In the genomic region with DNA sequence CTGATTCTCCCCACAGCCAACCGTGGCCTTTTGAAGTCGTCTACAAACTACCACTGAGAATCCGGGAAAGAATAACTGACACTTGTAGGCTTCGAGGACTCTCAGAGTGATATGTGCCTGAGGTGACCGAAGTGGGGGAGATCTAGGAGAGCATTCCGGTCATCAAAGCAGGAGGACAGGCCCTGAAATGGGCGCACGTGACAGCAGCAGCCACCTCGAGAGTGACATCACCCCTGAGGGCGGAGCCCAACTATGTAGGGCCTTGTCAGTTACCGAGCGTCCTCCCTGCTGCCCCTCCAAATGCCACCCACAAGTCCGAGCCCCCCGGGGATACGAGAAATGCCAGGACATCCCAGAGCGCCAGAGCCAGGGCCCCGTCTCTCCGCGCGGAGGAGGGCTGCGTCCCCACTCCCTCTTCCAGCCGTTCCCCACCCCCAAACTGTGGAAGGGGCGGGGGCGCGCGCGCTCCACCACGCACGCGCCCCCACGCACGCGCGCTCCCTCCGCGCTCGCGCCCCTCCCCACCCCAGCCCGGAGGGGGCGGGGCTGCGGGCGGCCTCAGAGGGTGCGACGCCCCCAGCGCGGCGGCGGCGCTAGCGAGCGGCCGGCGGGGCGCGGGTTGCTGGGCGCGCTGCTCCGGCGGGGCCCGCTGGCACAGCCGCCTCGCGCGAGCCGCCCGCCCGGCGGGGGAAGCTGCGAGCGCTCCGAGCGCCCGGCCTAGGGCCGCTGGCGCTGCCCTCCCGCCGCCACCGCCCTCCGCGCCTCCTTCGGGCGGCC, we compare ENCODE assay signal across 8 cellular contexts. TPM values are rescaled to one million over a fixed set of nuclear protein-coding genes. Genes with fewer than 3 reads are reported as not detected.
A peak's percentile ranks its signal among the peaks of the same experiment; 100 is the strongest.
DNase-seq lines count a peak whose midpoint lies in the region; ATAC-seq and TF ChIP-seq lines count a peak whose summit lies in the region.

A gene (plus strand): TSS at position 587 of the 777 bp plus-strand sequence. CDS start 43,325 bp downstream, outside the sequence.

- peak within 1 kb of the TSS; percentile 83 for H3K27ac ChIP-seq in RWPE2 (ENCODE audit: poor library complexity, severe bottlenecking)

- peaks cover 22 to 38% (median 31%) of the 10 kb centered on the region in 4 donors for H3K4me1 Mint-ChIP-seq in naive thymus-derived CD8-positive, alpha-beta T cell

- TF ChIP-seq CTCF in BE2C (IDR thresholded peaks at IDR 0.05; ENCODE audit: low read depth, low read length) (no peak), RWPE2 (IDR thresholded peaks at IDR 0.05; ENCODE audit: poor library complexity, severe bottlenecking) (peak; percentile 35), fibroblast of the aortic adventitia (IDR thresholded peaks at IDR 0.05; ENCODE audit: insufficient read depth, low read length) (no peak)

- peaks cover 0 to 2% (median 0%) of the 10 kb centered on the region in 5 donors for H3K27me3 Mint-ChIP-seq in naive thymus-derived CD8-positive, alpha-beta T cell

- ATAC-seq in GM19468 (IDR thresholded peaks at IDR 0.05; ENCODE audit: extremely low read depth, unreplicated experiment) (peak; percentile 22), RWPE2 (ENCODE audit: low read depth) (peak; percentile 32)
- ATAC-seq in naive thymus-derived CD8-positive, alpha-beta T cell = peak; percentile 74 to 75

- H3K4me1 ChIP-seq in BE2C = peaks cover 16% of the 10 kb centered on the region
- peaks cover 32% of the 10 kb centered on the region for H3K4me1 ChIP-seq in RWPE2 (ENCODE audit: insufficient read depth, poor library complexity, severe bottlenecking)

- DNase-seq in BE2C = peak; percentile 88
- peak; percentile 50 for DNase-seq in KG1 (lab: John Stamatoyannopoulos, UW)
- peak; percentile 70 for DNase-seq in RWPE2 (ENCODE audit: low spot score)
- peak; percentile 91 for DNase-seq in activated effector memory CD4-positive, alpha-beta T cell treated with anti-CD3 and anti-CD28 coated beads, Interleukin-2, amount 50 U/mL, for 16 hours
- peak; percentile 66 for DNase-seq in fibroblast of the aortic adventitia (ENCODE audit: low read depth)
- DNase-seq in naive thymus-derived CD8-positive, alpha-beta T cell = peak; percentile 76 to 95 (median 88)
- DNase-seq in stimulated activated CD8-positive, alpha-beta memory T cell treated with anti-CD3 and anti-CD28 coated beads, Interleukin-7, amount 100 ng/mL, for 48 hours (ENCODE audit: extremely low read depth in 1 of 2, low read depth in 1 of 2) = peak; percentile 52 to 67

- peak within 1 kb of the TSS; percentile 82 for H3K4me3 ChIP-seq in BE2C (ENCODE audit: low read depth, low read length)
- peak within 1 kb of the TSS; percentile 99 for H3K4me3 ChIP-seq in RWPE2 (ENCODE audit: severe bottlenecking)
- peak within 1 kb of the TSS; percentile 83 for H3K4me3 ChIP-seq in fibroblast of the aortic adventitia (ENCODE audit: low read depth, low read length)

- H3K36me3 ChIP-seq in BE2C (no peaks in the 10 kb centered on the region), RWPE2 (ENCODE audit: low read depth) (peaks cover 36% of the 10 kb centered on the region)

- POLR2A ChIA-PET in naive thymus-derived CD8-positive, alpha-beta T cell (lab: Charles Lee) = interaction anchor here (1.0 to 2.4 kb wide), 3 partner anchors 241 to 310 kb away, joined by 3 to 12 read pairs (median 6); no protein-coding TSS in a partner anchor

- peak within 1 kb of the TSS; percentile 89 to 98 (median 94) for H3K4me3 Mint-ChIP-seq in naive thymus-derived CD8-positive, alpha-beta T cell

- no peaks in the 10 kb centered on the region for H3K36me3 Mint-ChIP-seq in naive thymus-derived CD8-positive, alpha-beta T cell

- H3K9me3 Mint-ChIP-seq in naive thymus-derived CD8-positive, alpha-beta T cell = no peaks in the 10 kb centered on the region

- H3K9me3 ChIP-seq in BE2C (no peaks in the 10 kb centered on the region), RWPE2 (ENCODE audit: severe bottlenecking) (no peaks in the 10 kb centered on the region)

- H3K27me3 ChIP-seq in BE2C (no peaks in the 10 kb centered on the region), RWPE2 (ENCODE audit: insufficient read depth, poor library complexity, severe bottlenecking) (no peaks in the 10 kb centered on the region)

- H3K27ac Mint-ChIP-seq in naive thymus-derived CD8-positive, alpha-beta T cell = peak within 1 kb of the TSS; percentile 97 to 100 (median 98)

RNA-seq across cellular contexts. Expression of the gene that starts here (rescaled TPM):
- polyA plus RNA-seq in BE2C (2012; ENCODE audit: insufficient read depth, insufficient read length, low read depth) = 18.6 TPM
- total RNA-seq in fibroblast of the aortic adventitia (ENCODE audit: low replicate concordance) = 30.1 and 30.8 TPM in 2 replicates
- 10 to 100 TPM; 35.8 to 39.6 TPM for total RNA-seq in naive thymus-derived CD8-positive, alpha-beta T cell
- polyA plus RNA-seq in naive thymus-derived CD8-positive, alpha-beta T cell = 1 to 10 TPM; 4.0 to 6.0 (median 5.3) TPM

Comparison
In these comparisons a context has a peak if more than half of its experiments do, and no peak if none do; other contexts are left out.
1. Peak in every context shown above with its lines: DNase-seq, ATAC-seq, H3K4me3 ChIP-seq and H3K27ac ChIP-seq.
2. ATAC-seq: peak in every context shown above with its lines; median percentile 74 in naive thymus-derived CD8-positive, alpha-beta T cell; 32 in RWPE2; 22 in GM19468.